In genomic region chr13:100234524-100235136, GRCh38 we compare ENCODE assay signal across 13 cellular contexts.
DNase-seq lines count a peak whose midpoint lies in the region; ATAC-seq, FAIRE-seq and TF ChIP-seq lines count a peak whose summit lies in the region.
"Had no signal": no experiment of that assay in that cellular context is flagged by ENCODE, and none has a peak within 500 bp of the region (broad histone marks: within the 10 kb centered on the region; RNA-seq: fewer than 3 reads in every experiment).

No MANE protein-coding gene starts in this region.

- TF ChIP-seq CTCF in A549 (IDR thresholded peaks at IDR 0.05) (no peak), HEK293 (tag by site-specific recombination; IDR thresholded peaks at IDR 0.05) (no peak), kidney epithelial cell (IDR thresholded peaks at IDR 0.05; ENCODE audit: insufficient read depth, low read length, poor library complexity, severe bottlenecking) (no peak), mucosa of descending colon (IDR thresholded peaks at IDR 0.05) (no peak)

- DNase-seq in A549 (ENCODE audit: low read depth in 1 of 2, low spot score in 1 of 2) (peak; percentile 14 to 72), amniotic epithelial cell (ENCODE audit: low read depth) (peak; percentile 11), kidney epithelial cell (ENCODE audit: low read depth) (peak; percentile 82), HTR-8/SVneo (ENCODE audit: insufficient read length, low spot score) (no peak), T-cell (no peak), mucosa of descending colon (no peak)
- DNase-seq: activated naive CD4-positive, alpha-beta T cell treated with anti-CD3 and anti-CD28 coated beads, Interleukin-2, amount 50 U/mL, for 16 hours; right cardiac atrium had no signal

- H3K27ac Mint-ChIP-seq in T-cell, result no peak overlapping the region
- H3K27ac Mint-ChIP-seq: activated CD8-positive, alpha-beta T cell treated with anti-CD3 and anti-CD28 coated beads, Interleukin-2, amount 10 ng/mL, durations not matched to agents 7 days and 5 days; mesothelial cell of epicardium had no signal

- FAIRE-seq in A549 (lab: Jason Lieb, UNC), result no peak
- no peak for FAIRE-seq in HTR-8/SVneo (lab: Jason Lieb, UNC)

- H3K27me3 Mint-ChIP-seq in T-cell, result no peaks in the 10 kb centered on the region

- 21% methylated on average over 4 of the region's 4 CpGs for WGBS in A549 (ENCODE audit: missing lambda C conversion rate)

- no peaks in the 10 kb centered on the region for H3K9me3 ChIP-seq in A549
- no peaks in the 10 kb centered on the region for H3K9me3 ChIP-seq in HEK293 (ENCODE audit: control insufficient read depth, insufficient read depth, low read depth, low read length)
- H3K9me3 ChIP-seq in mucosa of descending colon, result no peaks in the 10 kb centered on the region
- H3K9me3 ChIP-seq: suprapubic skin had no signal

- peaks cover 4 to 7% (median 6%) of the 10 kb centered on the region in 3 donors for H3K4me1 Mint-ChIP-seq in T-cell

- peak in 1 of 2 experiments; percentile 55; a peak in 1 of 5 replicates for TF ChIP-seq EP300 in A549 (IDR thresholded peaks at IDR 0.05)

- H3K27me3 ChIP-seq in kidney epithelial cell (ENCODE audit: control insufficient read depth, insufficient read depth, low read length), result no peaks in the 10 kb centered on the region
- H3K27me3 ChIP-seq: suprapubic skin had no signal

- H3K27ac ChIP-seq in A549 (peak overlapping the region; percentile 50 to 73; a peak in 5 of 6 replicates), HEK293 (ENCODE audit: extremely low read depth, low read depth, low read length) (no peak overlapping the region)
- H3K27ac ChIP-seq: suprapubic skin had no signal

- H3K36me3 ChIP-seq in HEK293 (ENCODE audit: control insufficient read depth in 2 of 2, insufficient read depth in 1 of 2, low read length in 2 of 2), result no peaks in the 10 kb centered on the region
- H3K36me3 ChIP-seq in kidney epithelial cell (ENCODE audit: control insufficient read depth, insufficient read depth, low read length), result no peaks in the 10 kb centered on the region
- no peaks in the 10 kb centered on the region for H3K36me3 ChIP-seq in mucosa of descending colon (ENCODE audit: low read depth)
- H3K36me3 ChIP-seq: suprapubic skin had no signal

- intact Hi-C loops in mucosa of descending colon (cut with DNase I, micrococcal nuclease), result loop anchor here in 1 of 2 donors (5.0 to 10.0 kb wide), 2 partner anchors 317 to 580 kb away; no protein-coding TSS in a partner anchor

- H3K9me3 Mint-ChIP-seq in T-cell, result no peaks in the 10 kb centered on the region

- H3K4me1 ChIP-seq in A549 (peaks cover 38% of the 10 kb centered on the region), HEK293 (ENCODE audit: control insufficient read depth, insufficient read depth, low read length) (peaks cover 8% of the 10 kb centered on the region; the same call in 1 of the 2 replicates), mucosa of descending colon (ENCODE audit: low read depth) (peaks cover 19% of the 10 kb centered on the region)

- CTCF ChIA-PET in A549 (lab: Yijun Ruan, JAX), result interaction anchor here (0.6 to 3.7 kb wide), 16 partner anchors 9 to 578 kb away, joined by 3 to 26 read pairs (median 4); no protein-coding TSS in a partner anchor
- CTCF ChIA-PET in HEK293 (lab: Yijun Ruan, JAX), result interaction anchor here (0.6 to 3.1 kb wide), 11 partner anchors 160 to 734 kb away, joined by 3 to 14 read pairs (median 3); no protein-coding TSS in a partner anchor
- CTCF ChIA-PET in T-cell (lab: Charles Lee), result interaction anchor here (0.6 to 2.0 kb wide), 20 partner anchors 11 to 1757 kb away, joined by 3 to 15 read pairs (median 4); partner anchors contain the start of gene CLYBL (in 1 of the 2)

- H3K4me2 ChIP-seq in A549, result peak overlapping the region; percentile 67

- TF ChIP-seq RAD21 in A549 (conservative IDR thresholded peaks at IDR 0.05 in 1 of 2, IDR thresholded peaks at IDR 0.05 in 1 of 2), result no peak

- no peak overlapping the region for H3K4me3 Mint-ChIP-seq in T-cell
- H3K4me3 Mint-ChIP-seq: activated CD8-positive, alpha-beta T cell treated with anti-CD3 and anti-CD28 coated beads, Interleukin-2, amount 10 ng/mL, durations not matched to agents 7 days and 5 days; mesothelial cell of epicardium had no signal

- TF ChIP-seq POLR2A in A549 (IDR thresholded peaks at IDR 0.05; ENCODE audit: low read length), result no peak

- H3K36me3 Mint-ChIP-seq in T-cell, result peaks cover 4% of the 10 kb centered on the region

- H3K4me3 ChIP-seq in A549 (no peak overlapping the region), HEK293 (ENCODE audit: low read depth, low read length) (no peak overlapping the region), kidney epithelial cell (ENCODE audit: low read depth, low read length) (no peak overlapping the region), mucosa of descending colon (no peak overlapping the region)
- H3K4me3 ChIP-seq: suprapubic skin had no signal

- POLR2A ChIA-PET in A549 (lab: Yijun Ruan, JAX), result interaction anchor here (1.3 to 1.4 kb wide), 2 partner anchors 252 to 264 kb away, joined by 6 to 8 read pairs; no protein-coding TSS in a partner anchor
- POLR2A ChIA-PET in HEK293 (lab: Yijun Ruan, JAX), result interaction anchor here (1.2 kb wide), 1 partner anchor 265 kb away, joined by 3 read pairs; no protein-coding TSS in a partner anchor
- POLR2A ChIA-PET in T-cell (lab: Charles Lee), result interaction anchor here in 1 of 2 donors (0.6 kb wide), 2 partner anchors 479 to 575 kb away, joined by 3 to 7 read pairs; no protein-coding TSS in a partner anchor

- ATAC-seq in A549, result peak in 1 of 2 experiments; percentile 50; a peak in 2 of 6 replicates
- no peak for ATAC-seq in HG02870 (IDR thresholded peaks at IDR 0.05; ENCODE audit: unreplicated experiment)
- no peak for ATAC-seq in T-cell (replicated peaks in 1 of 4)
- ATAC-seq in mucosa of descending colon, result no peak
- ATAC-seq: activated CD8-positive, alpha-beta T cell treated with anti-CD3 and anti-CD28 coated beads, Interleukin-2, amount 10 ng/mL, durations not matched to agents 7 days and 5 days; right cardiac atrium had no signal

TF ChIP-seq in A549, 52 proteins besides CTCF, POLR2A, EP300 and RAD21 (continues in another document):
- TF ChIP-seq ATOH8 (CRISPR knock-in tag; IDR thresholded peaks at IDR 0.05; ENCODE audit: low read depth), result no peak
- TF ChIP-seq GATA3 (IDR thresholded peaks at IDR 0.05; ENCODE audit: borderline replicate concordance), result peak; percentile 53
- TF ChIP-seq SREBF2 (IDR thresholded peaks at IDR 0.05), result no peak
- no peak for TF ChIP-seq EHMT2 (IDR thresholded peaks at IDR 0.05; ENCODE audit: low read depth)
- TF ChIP-seq ZNF302 (CRISPR knock-in tag; IDR thresholded peaks at IDR 0.05), result no peak
- TF ChIP-seq RNF2 (IDR thresholded peaks at IDR 0.05; ENCODE audit: borderline replicate concordance, low read depth), result no peak
- TF ChIP-seq JUN (IDR thresholded peaks at IDR 0.05), result 0 out of 5 replicates have a peak, but pooled peaks of 1 of the 2 experiments have one; percentile 27
- no peak for TF ChIP-seq NR3C1 (IDR thresholded peaks at IDR 0.05)
- no peak for TF ChIP-seq RARB (CRISPR knock-in tag; IDR thresholded peaks at IDR 0.05)
- 0 out of 2 replicates have a peak, but pooled peaks have one; percentile 15 for TF ChIP-seq FOSL2 (IDR thresholded peaks at IDR 0.05)
- 0 out of 2 replicates have a peak, but pooled peaks have one; percentile 21 for TF ChIP-seq FOSL2 (CRISPR knock-in tag; IDR thresholded peaks at IDR 0.05)

TF ChIP-seq in HEK293, 187 proteins besides CTCF, POLR2A, EP300 and RAD21 (continues in another document):
- no peak for TF ChIP-seq ZNF626 (tag by site-specific recombination; IDR thresholded peaks at IDR 0.05)
- no peak for TF ChIP-seq PATZ1 (tag by site-specific recombination; IDR thresholded peaks at IDR 0.05)
- TF ChIP-seq ZNF423 (tag by site-specific recombination; IDR thresholded peaks at IDR 0.05), result no peak
- TF ChIP-seq ZBTB44 (tag by site-specific recombination; IDR thresholded peaks at IDR 0.05), result no peak
- TF ChIP-seq ZFHX2 (tag by site-specific recombination; conservative IDR thresholded peaks at IDR 0.05), result peak; percentile 78
- no peak for TF ChIP-seq KLF9 (tag by site-specific recombination; IDR thresholded peaks at IDR 0.05; ENCODE audit: low read depth)
- TF ChIP-seq ZBTB26 (tag by site-specific recombination; optimal IDR thresholded peaks at IDR 0.05), result no peak

Comparison
In these comparisons a context has a peak if more than half of its experiments do, and no peak if none do; other contexts are left out.
1. DNase-seq: peak in A549 (2 of 2), amniotic epithelial cell (single experiment) and kidney epithelial cell (single experiment); none in HTR-8/SVneo (single experiment), T-cell (0 of 34) and mucosa of descending colon (0 of 3).